Comparison of ENCODE assay signal across 10 cellular contexts in the genomic region with DNA sequence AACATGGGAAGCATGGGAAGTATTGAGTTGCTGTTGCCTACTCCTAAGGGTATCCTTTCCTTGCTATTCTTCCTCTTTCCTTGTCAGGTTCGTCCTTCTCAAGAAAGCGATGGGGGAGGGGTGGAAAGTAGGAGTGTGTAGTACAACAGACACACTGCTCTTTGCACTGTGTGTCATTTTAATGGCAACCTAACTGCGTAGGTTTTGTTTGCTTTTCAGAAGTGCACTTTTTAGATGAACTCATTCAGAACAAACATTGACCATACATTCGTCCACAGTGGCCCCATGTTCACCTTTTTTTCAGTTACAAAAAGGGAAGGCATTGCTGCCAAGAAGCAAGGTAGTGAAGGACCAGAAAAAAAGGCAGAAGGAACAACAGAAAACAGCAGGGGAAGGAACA.
"Had no signal": no experiment of that assay in that cellular context is flagged by ENCODE, and none has a peak within 500 bp of the region (broad histone marks: within the 10 kb centered on the region; RNA-seq: fewer than 3 reads in every experiment).

No MANE protein-coding gene starts in this region.

- H3K27me3 ChIP-seq: body of pancreas had no signal

- H3K4me1 ChIP-seq: body of pancreas, prostate gland had no signal

- DNase-seq: activated CD4-positive, alpha-beta T cell treated with anti-CD3 and anti-CD28 coated beads, Interleukin-2, amount 50 U/mL, for 1 hour; activated CD4-positive, CD25-positive, alpha-beta regulatory T cell; body of pancreas; dermis blood vessel endothelial cell; occipital lobe; stimulated activated naive CD8-positive, alpha-beta T cell treated with anti-CD3 and anti-CD28 coated beads, Interleukin-15, Interleukin-2, amounts not matched to agents 100 U/mL and 50 U/mL, for 24 hours had no signal

- H3K4me3 ChIP-seq: body of pancreas, prostate gland had no signal

- H3K36me3 ChIP-seq: prostate gland had no signal

- H3K4me3 Mint-ChIP-seq: activated naive CD4-positive, alpha-beta T cell treated with anti-CD3 and anti-CD28 coated beads, Interleukin-2, amount 50 U/mL, for 24 hours; nephron had no signal

- H3K4me1 Mint-ChIP-seq: nephron had no signal

- H3K27me3 Mint-ChIP-seq: activated naive CD4-positive, alpha-beta T cell treated with anti-CD3 and anti-CD28 coated beads, Interleukin-2, amount 50 U/mL, for 24 hours had no signal

- H3K9me3 ChIP-seq: body of pancreas, prostate gland had no signal

- H3K27ac ChIP-seq: body of pancreas, prostate gland had no signal

- H3K27ac Mint-ChIP-seq: activated naive CD4-positive, alpha-beta T cell treated with anti-CD3 and anti-CD28 coated beads, Interleukin-2, amount 50 U/mL, for 24 hours; nephron had no signal

- H3K36me3 Mint-ChIP-seq: activated naive CD4-positive, alpha-beta T cell treated with anti-CD3 and anti-CD28 coated beads, Interleukin-2, amount 50 U/mL, for 24 hours had no signal

- H3K9me3 Mint-ChIP-seq: activated naive CD4-positive, alpha-beta T cell treated with anti-CD3 and anti-CD28 coated beads, Interleukin-2, amount 50 U/mL, for 24 hours had no signal

- ATAC-seq: body of pancreas; sciatic nerve; stimulated activated naive CD8-positive, alpha-beta T cell treated with anti-CD3 and anti-CD28 coated beads, Interleukin-15, Interleukin-2, amounts not matched to agents 100 U/mL and 50 U/mL, for 24 hours had no signal
